In genomic region chr6:15250440-15251168, GRCh38 we compare ENCODE assay signal across 12 cellular contexts. TPM values are rescaled to one million over a fixed set of nuclear protein-coding genes. Genes with fewer than 3 reads are reported as not detected.
DNase-seq lines count a peak whose midpoint lies in the region; ATAC-seq and TF ChIP-seq lines count a peak whose summit lies in the region.
"Had no signal": no experiment of that assay in that cellular context is flagged by ENCODE, and none has a peak within 500 bp of the region (broad histone marks: within the 10 kb centered on the region; RNA-seq: fewer than 3 reads in every experiment).

No MANE protein-coding gene starts in this region.

- peaks cover 21% of the 10 kb centered on the region for H3K36me3 Mint-ChIP-seq in T-helper 1 cell treated with Interleukin-12 subunit alpha and Interleukin-12 subunit beta and Interleukin-4 antibody, amounts not matched to agents 30 μg/mL and 1 μg/mL, for 36 hours (ENCODE audit: low read depth)
- H3K36me3 Mint-ChIP-seq in neural progenitor cell, result peaks cover 6% of the 10 kb centered on the region

- TF ChIP-seq CTCF in NB4 (IDR thresholded peaks at IDR 0.05; ENCODE audit: low read depth, low read length), result no peak
- TF ChIP-seq CTCF in neural progenitor cell (IDR thresholded peaks at IDR 0.05), result no peak
- TF ChIP-seq CTCF in ascending aorta (IDR thresholded peaks at IDR 0.05), result no peak
- TF ChIP-seq CTCF in GM10266 (IDR thresholded peaks at IDR 0.05; ENCODE audit: control insufficient read depth, insufficient read depth, low read depth, missing control alignments), result no peak

- intact Hi-C loops in ascending aorta (cut with DNase I), result no loop called here

- H3K4me3 Mint-ChIP-seq in T-helper 1 cell treated with Interleukin-12 subunit alpha and Interleukin-12 subunit beta and Interleukin-4 antibody, amounts not matched to agents 30 μg/mL and 1 μg/mL, for 36 hours, result peak overlapping the region; percentile 95
- H3K4me3 Mint-ChIP-seq in neural progenitor cell, result peak overlapping the region; percentile 72

- peak overlapping the region; percentile 87 for H3K4me2 ChIP-seq in neural progenitor cell

- H3K4me1 ChIP-seq in neural progenitor cell (peaks cover 39% of the 10 kb centered on the region), ascending aorta (peaks cover 0 to 3% of the 10 kb centered on the region in 2 donors)

- H2AFZ ChIP-seq in neural progenitor cell (replicated peaks), result no peak overlapping the region

- no peaks in the 10 kb centered on the region for H3K27me3 Mint-ChIP-seq in T-helper 1 cell treated with Interleukin-12 subunit alpha and Interleukin-12 subunit beta and Interleukin-4 antibody, amounts not matched to agents 30 μg/mL and 1 μg/mL, for 36 hours (ENCODE audit: low read depth)
- peaks cover 9% of the 10 kb centered on the region for H3K27me3 Mint-ChIP-seq in neural progenitor cell (ENCODE audit: insufficient read depth, low read depth)

- no peak for DNase-seq in T-helper 1 cell
- no peak for DNase-seq in NB4 (ENCODE audit: low read depth)
- peak; percentile 47 for DNase-seq in cerebellar cortex (ENCODE audit: low spot score)
- no peak for DNase-seq in neural progenitor cell (ENCODE audit: low spot score)
- DNase-seq in ascending aorta (ENCODE audit: low spot score in 2 of 2), result no peak
- DNase-seq in GM10266 (ENCODE audit: extremely low spot score), result no peak
- DNase-seq: activated CD4-positive, alpha-beta T cell treated with anti-CD3 and anti-CD28 coated beads for 1 hour; kidney glomerular epithelial cell; posterior cingulate gyrus had no signal

- no peak for TF ChIP-seq POLR2A in NB4 (IDR thresholded peaks at IDR 0.05; ENCODE audit: extremely low read depth, insufficient read length)

- peak overlapping the region; percentile 99 for H3K27ac Mint-ChIP-seq in T-helper 1 cell treated with Interleukin-12 subunit alpha and Interleukin-12 subunit beta and Interleukin-4 antibody, amounts not matched to agents 30 μg/mL and 1 μg/mL, for 36 hours
- no peak overlapping the region for H3K27ac Mint-ChIP-seq in neural progenitor cell

- peaks cover 91% of the 10 kb centered on the region for H3K79me2 ChIP-seq in neural progenitor cell (ENCODE audit: low read depth)

- H3F3A ChIP-seq in neural progenitor cell (ENCODE audit: low read depth), result peaks cover 50% of the 10 kb centered on the region

- no peaks in the 10 kb centered on the region for H3K9me3 ChIP-seq in neural progenitor cell (ENCODE audit: low read depth)
- H3K9me3 ChIP-seq in ascending aorta, result no peaks in the 10 kb centered on the region

- H3K4me3 ChIP-seq in NB4 (ENCODE audit: low read depth, low read length) (peak overlapping the region; percentile 79), neural progenitor cell (no peak overlapping the region), ascending aorta (no peak overlapping the region)

- ATAC-seq in GM18502 (IDR thresholded peaks at IDR 0.05; ENCODE audit: poor library complexity, unreplicated experiment), result no peak

- H3K27me3 ChIP-seq in neural progenitor cell (no peaks in the 10 kb centered on the region), ascending aorta (no peaks in the 10 kb centered on the region)

- H3K9me3 Mint-ChIP-seq in T-helper 1 cell treated with Interleukin-12 subunit alpha and Interleukin-12 subunit beta and Interleukin-4 antibody, amounts not matched to agents 30 μg/mL and 1 μg/mL, for 36 hours, result no peaks in the 10 kb centered on the region
- H3K9me3 Mint-ChIP-seq in neural progenitor cell, result no peaks in the 10 kb centered on the region

- H4K20me1 ChIP-seq in neural progenitor cell (ENCODE audit: low read depth), result peaks cover 82% of the 10 kb centered on the region

- no peak overlapping the region for H3K9ac ChIP-seq in neural progenitor cell

- H3K27ac ChIP-seq in neural progenitor cell (no peak overlapping the region), ascending aorta (peak overlapping the region in 1 of 2 donors; percentile 82)
- H3K27ac ChIP-seq: 22Rv1 had no signal

- H3K36me3 ChIP-seq in neural progenitor cell, result no peaks in the 10 kb centered on the region
- no peaks in the 10 kb centered on the region for H3K36me3 ChIP-seq in ascending aorta

- H3K4me1 Mint-ChIP-seq in T-helper 1 cell treated with Interleukin-12 subunit alpha and Interleukin-12 subunit beta and Interleukin-4 antibody, amounts not matched to agents 30 μg/mL and 1 μg/mL, for 36 hours (ENCODE audit: low read depth), result peaks cover 60% of the 10 kb centered on the region
- H3K4me1 Mint-ChIP-seq in neural progenitor cell, result peaks cover 60% of the 10 kb centered on the region

RNA-seq across cellular contexts. Expression of gene JARID2, which starts 4.7 kb away (rescaled TPM):
- total RNA-seq in neural progenitor cell (ENCODE audit: low replicate concordance) (38.9 and 45.8 TPM in 2 replicates), ascending aorta (5.0 TPM)
